In the genomic region with DNA sequence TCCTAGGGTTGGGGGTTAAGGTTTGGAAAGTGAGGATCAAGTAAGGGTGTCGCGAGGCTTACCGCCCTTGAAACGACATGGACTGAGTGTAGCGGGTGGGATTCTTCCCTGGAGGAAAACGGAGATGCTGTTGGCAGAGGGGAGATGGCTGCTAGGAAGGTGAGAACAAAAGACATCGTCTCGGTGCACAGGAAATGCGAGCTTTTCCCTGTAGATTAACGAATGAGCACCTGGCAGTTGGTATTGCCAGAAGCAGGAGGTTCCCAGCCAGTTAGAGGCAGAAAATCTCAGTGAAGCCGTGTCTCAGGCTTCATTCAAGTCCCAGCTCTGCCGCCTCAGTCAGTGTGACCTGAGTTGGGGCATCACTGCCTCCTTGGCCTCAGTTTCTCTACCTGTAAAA, we compare ENCODE assay signal across 1 cellular context.
TF ChIP-seq lines count a peak whose summit lies in the region.

No MANE protein-coding gene starts in this region.

TF ChIP-seq in IMR-90, 13 proteins besides CTCF, POLR2A, EP300 and RAD21 (continued from another document):
- no peak for TF ChIP-seq ELK1 (IDR thresholded peaks at IDR 0.05; ENCODE audit: borderline replicate concordance, low read depth, low read length)
